In genomic region chr15:74610302-74610951, GRCh38 we compare ENCODE assay signal across 1 cellular context.
A peak's percentile ranks its signal among the peaks of the same experiment; 100 is the strongest.
TF ChIP-seq lines count a peak whose summit lies in the region.

No MANE protein-coding gene starts in this region.

TF ChIP-seq in K562, 482 proteins besides CTCF, POLR2A, EP300 and RAD21 (continued from another document and continues in another):
- TF ChIP-seq ZBTB17 (CRISPR knock-in tag; IDR thresholded peaks at IDR 0.05) (peak; percentile 60; the same call in 1 of the 2 replicates), RAD51 (IDR thresholded peaks at IDR 0.05; ENCODE audit: borderline replicate concordance, low read depth) (no peak), ZBTB7A (IDR thresholded peaks at IDR 0.05; ENCODE audit: borderline replicate concordance, control insufficient read depth, low read depth, low read length) (peak; percentile 74; the same call in 1 of the 2 replicates), AFF1 (IDR thresholded peaks at IDR 0.05; ENCODE audit: low read depth in 1 of 2, partially characterized antibody in 2 of 2) (peak in 1 of 2 experiments; percentile 90), C11orf30 (IDR thresholded peaks at IDR 0.05; ENCODE audit: low read depth) (no peak), MAX (CRISPR knock-in tag; IDR thresholded peaks at IDR 0.05) (peak; percentile 89), RBBP5 (IDR thresholded peaks at IDR 0.05; ENCODE audit: borderline replicate concordance, insufficient read depth, low read length, poor library complexity, severe bottlenecking) (no peak), TARDBP (IDR thresholded peaks at IDR 0.05) (peak; percentile 94), ZNF175 (CRISPR knock-in tag; IDR thresholded peaks at IDR 0.05; ENCODE audit: low read depth) (peak; percentile 92), ZBTB33 (CRISPR knock-in tag; IDR thresholded peaks at IDR 0.05) (0 out of 2 replicates have a peak, but pooled peaks have one; percentile 26), ARID2 (IDR thresholded peaks at IDR 0.05) (no peak), CEBPB (tag; IDR thresholded peaks at IDR 0.05) (peak; percentile 81), LCOR (CRISPR knock-in tag; IDR thresholded peaks at IDR 0.05) (0 out of 2 replicates have a peak, but pooled peaks have one; percentile 26), ZNF668 (CRISPR knock-in tag; IDR thresholded peaks at IDR 0.05) (0 out of 2 replicates have a peak, but pooled peaks have one; percentile 71), NCOA4 (IDR thresholded peaks at IDR 0.05; ENCODE audit: partially characterized antibody) (no peak), BCOR (IDR thresholded peaks at IDR 0.05) (peak; percentile 81), ZNF3 (CRISPR knock-in tag; IDR thresholded peaks at IDR 0.05) (no peak), HDAC1 (IDR thresholded peaks at IDR 0.05) (peak in 1 of 2 experiments; percentile 84; a peak in 3 of 4 replicates), NR4A1 (CRISPR knock-in tag; IDR thresholded peaks at IDR 0.05) (no peak), NR4A1 (tag; IDR thresholded peaks at IDR 0.05) (peak; percentile 95), BHLHE40 (IDR thresholded peaks at IDR 0.05; ENCODE audit: low read length) (peak; percentile 80), HOXB6 (CRISPR knock-in tag; IDR thresholded peaks at IDR 0.05; ENCODE audit: borderline replicate concordance) (no peak), TEAD1 (CRISPR knock-in tag; IDR thresholded peaks at IDR 0.05) (peak in 1 of 2 experiments; percentile 67; a peak in 2 of 4 replicates), FIP1L1 (IDR thresholded peaks at IDR 0.05; ENCODE audit: low read depth, low read length, poor library complexity, severe bottlenecking) (no peak), RBM15 (IDR thresholded peaks at IDR 0.05; ENCODE audit: insufficient read depth, low read length) (no peak), FOXK2 (conservative IDR thresholded peaks at IDR 0.05 in 1 of 2, IDR thresholded peaks at IDR 0.05 in 1 of 2; ENCODE audit: low read depth in 2 of 2) (peak; percentile 49 to 66; a peak in 2 of 4 replicates), ARID4B (CRISPR knock-in tag; IDR thresholded peaks at IDR 0.05) (peak; percentile 77), SAFB (IDR thresholded peaks at IDR 0.05; ENCODE audit: borderline replicate concordance, low read depth, low read length) (no peak), ZNF347 (CRISPR knock-in tag; IDR thresholded peaks at IDR 0.05; ENCODE audit: low read depth) (no peak), NR2C1 (IDR thresholded peaks at IDR 0.05) (no peak; the same call in 1 of the 2 replicates), NR2C1 (tag; IDR thresholded peaks at IDR 0.05) (peak; percentile 44)
- TF ChIP-seq, protein P1, sequence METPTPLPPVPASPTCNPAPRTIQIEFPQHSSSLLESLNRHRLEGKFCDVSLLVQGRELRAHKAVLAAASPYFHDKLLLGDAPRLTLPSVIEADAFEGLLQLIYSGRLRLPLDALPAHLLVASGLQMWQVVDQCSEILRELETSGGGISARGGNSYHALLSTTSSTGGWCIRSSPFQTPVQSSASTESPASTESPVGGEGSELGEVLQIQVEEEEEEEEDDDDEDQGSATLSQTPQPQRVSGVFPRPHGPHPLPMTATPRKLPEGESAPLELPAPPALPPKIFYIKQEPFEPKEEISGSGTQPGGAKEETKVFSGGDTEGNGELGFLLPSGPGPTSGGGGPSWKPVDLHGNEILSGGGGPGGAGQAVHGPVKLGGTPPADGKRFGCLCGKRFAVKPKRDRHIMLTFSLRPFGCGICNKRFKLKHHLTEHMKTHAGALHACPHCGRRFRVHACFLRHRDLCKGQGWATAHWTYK (CRISPR knock-in tag; IDR thresholded peaks at IDR 0.05), result peak; percentile 80; the same call in 1 of the 2 replicates
- TF ChIP-seq, protein P2, sequence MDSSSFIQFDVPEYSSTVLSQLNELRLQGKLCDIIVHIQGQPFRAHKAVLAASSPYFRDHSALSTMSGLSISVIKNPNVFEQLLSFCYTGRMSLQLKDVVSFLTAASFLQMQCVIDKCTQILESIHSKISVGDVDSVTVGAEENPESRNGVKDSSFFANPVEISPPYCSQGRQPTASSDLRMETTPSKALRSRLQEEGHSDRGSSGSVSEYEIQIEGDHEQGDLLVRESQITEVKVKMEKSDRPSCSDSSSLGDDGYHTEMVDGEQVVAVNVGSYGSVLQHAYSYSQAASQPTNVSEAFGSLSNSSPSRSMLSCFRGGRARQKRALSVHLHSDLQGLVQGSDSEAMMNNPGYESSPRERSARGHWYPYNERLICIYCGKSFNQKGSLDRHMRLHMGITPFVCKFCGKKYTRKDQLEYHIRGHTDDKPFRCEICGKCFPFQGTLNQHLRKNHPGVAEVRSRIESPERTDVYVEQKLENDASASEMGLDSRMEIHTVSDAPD (CRISPR knock-in tag; IDR thresholded peaks at IDR 0.05), result no peak
- TF ChIP-seq, protein P3, sequence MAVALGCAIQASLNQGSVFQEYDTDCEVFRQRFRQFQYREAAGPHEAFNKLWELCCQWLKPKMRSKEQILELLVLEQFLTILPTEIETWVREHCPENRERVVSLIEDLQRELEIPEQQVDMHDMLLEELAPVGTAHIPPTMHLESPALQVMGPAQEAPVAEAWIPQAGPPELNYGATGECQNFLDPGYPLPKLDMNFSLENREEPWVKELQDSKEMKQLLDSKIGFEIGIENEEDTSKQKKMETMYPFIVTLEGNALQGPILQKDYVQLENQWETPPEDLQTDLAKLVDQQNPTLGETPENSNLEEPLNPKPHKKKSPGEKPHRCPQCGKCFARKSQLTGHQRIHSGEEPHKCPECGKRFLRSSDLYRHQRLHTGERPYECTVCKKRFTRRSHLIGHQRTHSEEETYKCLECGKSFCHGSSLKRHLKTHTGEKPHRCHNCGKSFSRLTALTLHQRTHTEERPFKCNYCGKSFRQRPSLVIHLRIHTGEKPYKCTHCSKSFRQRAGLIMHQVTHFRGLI (CRISPR knock-in tag; IDR thresholded peaks at IDR 0.05), result peak; percentile 66; the same call in 1 of the 2 replicates
- TF ChIP-seq, protein P4, sequence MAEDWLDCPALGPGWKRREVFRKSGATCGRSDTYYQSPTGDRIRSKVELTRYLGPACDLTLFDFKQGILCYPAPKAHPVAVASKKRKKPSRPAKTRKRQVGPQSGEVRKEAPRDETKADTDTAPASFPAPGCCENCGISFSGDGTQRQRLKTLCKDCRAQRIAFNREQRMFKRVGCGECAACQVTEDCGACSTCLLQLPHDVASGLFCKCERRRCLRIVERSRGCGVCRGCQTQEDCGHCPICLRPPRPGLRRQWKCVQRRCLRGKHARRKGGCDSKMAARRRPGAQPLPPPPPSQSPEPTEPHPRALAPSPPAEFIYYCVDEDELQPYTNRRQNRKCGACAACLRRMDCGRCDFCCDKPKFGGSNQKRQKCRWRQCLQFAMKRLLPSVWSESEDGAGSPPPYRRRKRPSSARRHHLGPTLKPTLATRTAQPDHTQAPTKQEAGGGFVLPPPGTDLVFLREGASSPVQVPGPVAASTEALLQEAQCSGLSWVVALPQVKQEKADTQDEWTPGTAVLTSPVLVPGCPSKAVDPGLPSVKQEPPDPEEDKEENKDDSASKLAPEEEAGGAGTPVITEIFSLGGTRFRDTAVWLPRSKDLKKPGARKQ (CRISPR knock-in tag; IDR thresholded peaks at IDR 0.05), result no peak
- TF ChIP-seq, protein P5, sequence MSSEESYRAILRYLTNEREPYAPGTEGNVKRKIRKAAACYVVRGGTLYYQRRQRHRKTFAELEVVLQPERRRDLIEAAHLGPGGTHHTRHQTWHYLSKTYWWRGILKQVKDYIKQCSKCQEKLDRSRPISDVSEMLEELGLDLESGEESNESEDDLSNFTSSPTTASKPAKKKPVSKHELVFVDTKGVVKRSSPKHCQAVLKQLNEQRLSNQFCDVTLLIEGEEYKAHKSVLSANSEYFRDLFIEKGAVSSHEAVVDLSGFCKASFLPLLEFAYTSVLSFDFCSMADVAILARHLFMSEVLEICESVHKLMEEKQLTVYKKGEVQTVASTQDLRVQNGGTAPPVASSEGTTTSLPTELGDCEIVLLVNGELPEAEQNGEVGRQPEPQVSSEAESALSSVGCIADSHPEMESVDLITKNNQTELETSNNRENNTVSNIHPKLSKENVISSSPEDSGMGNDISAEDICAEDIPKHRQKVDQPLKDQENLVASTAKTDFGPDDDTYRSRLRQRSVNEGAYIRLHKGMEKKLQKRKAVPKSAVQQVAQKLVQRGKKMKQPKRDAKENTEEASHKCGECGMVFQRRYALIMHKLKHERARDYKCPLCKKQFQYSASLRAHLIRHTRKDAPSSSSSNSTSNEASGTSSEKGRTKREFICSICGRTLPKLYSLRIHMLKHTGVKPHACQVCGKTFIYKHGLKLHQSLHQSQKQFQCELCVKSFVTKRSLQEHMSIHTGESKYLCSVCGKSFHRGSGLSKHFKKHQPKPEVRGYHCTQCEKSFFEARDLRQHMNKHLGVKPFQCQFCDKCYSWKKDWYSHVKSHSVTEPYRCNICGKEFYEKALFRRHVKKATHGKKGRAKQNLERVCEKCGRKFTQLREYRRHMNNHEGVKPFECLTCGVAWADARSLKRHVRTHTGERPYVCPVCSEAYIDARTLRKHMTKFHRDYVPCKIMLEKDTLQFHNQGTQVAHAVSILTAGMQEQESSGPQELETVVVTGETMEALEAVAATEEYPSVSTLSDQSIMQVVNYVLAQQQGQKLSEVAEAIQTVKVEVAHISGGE (CRISPR knock-in tag; IDR thresholded peaks at IDR 0.05), result peak in 1 of 3 experiments; percentile 83; a peak in 2 of 6 replicates
- TF ChIP-seq, protein P6, sequence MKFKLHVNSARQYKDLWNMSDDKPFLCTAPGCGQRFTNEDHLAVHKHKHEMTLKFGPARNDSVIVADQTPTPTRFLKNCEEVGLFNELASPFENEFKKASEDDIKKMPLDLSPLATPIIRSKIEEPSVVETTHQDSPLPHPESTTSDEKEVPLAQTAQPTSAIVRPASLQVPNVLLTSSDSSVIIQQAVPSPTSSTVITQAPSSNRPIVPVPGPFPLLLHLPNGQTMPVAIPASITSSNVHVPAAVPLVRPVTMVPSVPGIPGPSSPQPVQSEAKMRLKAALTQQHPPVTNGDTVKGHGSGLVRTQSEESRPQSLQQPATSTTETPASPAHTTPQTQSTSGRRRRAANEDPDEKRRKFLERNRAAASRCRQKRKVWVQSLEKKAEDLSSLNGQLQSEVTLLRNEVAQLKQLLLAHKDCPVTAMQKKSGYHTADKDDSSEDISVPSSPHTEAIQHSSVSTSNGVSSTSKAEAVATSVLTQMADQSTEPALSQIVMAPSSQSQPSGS (CRISPR knock-in tag; IDR thresholded peaks at IDR 0.05), result no peak
